ENCODE assay signal across 24 cellular contexts in genomic region chr3:10721101-10721500, GRCh38.
"Had no signal": no experiment of that assay in that cellular context is flagged by ENCODE, and none has a peak within 500 bp of the region (broad histone marks: within the 10 kb centered on the region; RNA-seq: fewer than 3 reads in every experiment).

No MANE protein-coding gene starts in this region.

- H3K4me3 Mint-ChIP-seq: mesothelial cell of epicardium; naive B cell; natural killer cell; stimulated activated effector memory CD8-positive, alpha-beta T cell treated with anti-CD3 and anti-CD28 coated beads, Interleukin-12 subunit alpha, Interleukin-12 subunit beta, amount 100 ng/mL, for 72 hours; stimulated activated naive CD8-positive, alpha-beta T cell treated with anti-CD3 and anti-CD28 coated beads, Interleukin-15, Interleukin-2, amounts not matched to agents 100 ng/mL and 50 ng/mL, for 24 hours had no signal

- ATAC-seq: heart right ventricle; left cardiac atrium; left lung; lower lobe of right lung; natural killer cell; pancreas; right cardiac atrium; sciatic nerve; stimulated activated effector memory CD8-positive, alpha-beta T cell treated with anti-CD3 and anti-CD28 coated beads, Interleukin-12 subunit alpha, Interleukin-12 subunit beta, amount 100 ng/mL, for 72 hours; upper lobe of right lung had no signal

- H3K27ac Mint-ChIP-seq: mesothelial cell of epicardium; naive B cell; natural killer cell; stimulated activated effector memory CD8-positive, alpha-beta T cell treated with anti-CD3 and anti-CD28 coated beads, Interleukin-12 subunit alpha, Interleukin-12 subunit beta, amount 100 ng/mL, for 72 hours; stimulated activated naive CD8-positive, alpha-beta T cell treated with anti-CD3 and anti-CD28 coated beads, Interleukin-15, Interleukin-2, amounts not matched to agents 100 ng/mL and 50 ng/mL, for 24 hours had no signal

- H3K9me3 Mint-ChIP-seq: mesothelial cell of epicardium; natural killer cell; stimulated activated effector memory CD8-positive, alpha-beta T cell treated with anti-CD3 and anti-CD28 coated beads, Interleukin-12 subunit alpha, Interleukin-12 subunit beta, amount 100 ng/mL, for 72 hours; stimulated activated naive CD8-positive, alpha-beta T cell treated with anti-CD3 and anti-CD28 coated beads, Interleukin-15, Interleukin-2, amounts not matched to agents 100 ng/mL and 50 ng/mL, for 24 hours had no signal

- H3K36me3 Mint-ChIP-seq: mesothelial cell of epicardium; naive B cell; natural killer cell; stimulated activated effector memory CD8-positive, alpha-beta T cell treated with anti-CD3 and anti-CD28 coated beads, Interleukin-12 subunit alpha, Interleukin-12 subunit beta, amount 100 ng/mL, for 72 hours had no signal

- H3K4me1 Mint-ChIP-seq: mesothelial cell of epicardium; naive B cell; natural killer cell; stimulated activated effector memory CD8-positive, alpha-beta T cell treated with anti-CD3 and anti-CD28 coated beads, Interleukin-12 subunit alpha, Interleukin-12 subunit beta, amount 100 ng/mL, for 72 hours had no signal

- DNase-seq: heart right ventricle; kidney glomerular epithelial cell; left cardiac atrium; left lung; lower lobe of right lung; mammary epithelial cell; mesenchymal stem cell; naive B cell; natural killer cell; pancreas; posterior cingulate gyrus; retina; right cardiac atrium; small intestine; spleen; stimulated activated CD4-positive, alpha-beta T cell treated with anti-CD3 and anti-CD28 coated beads, Interleukin-4, amount 100 ng/mL, for 24 hours; stimulated activated naive CD4-positive, alpha-beta T cell; tibial artery; trophoblast cell; upper lobe of right lung had no signal
